ENCODE assay signal across 30 cellular contexts in the genomic region with DNA sequence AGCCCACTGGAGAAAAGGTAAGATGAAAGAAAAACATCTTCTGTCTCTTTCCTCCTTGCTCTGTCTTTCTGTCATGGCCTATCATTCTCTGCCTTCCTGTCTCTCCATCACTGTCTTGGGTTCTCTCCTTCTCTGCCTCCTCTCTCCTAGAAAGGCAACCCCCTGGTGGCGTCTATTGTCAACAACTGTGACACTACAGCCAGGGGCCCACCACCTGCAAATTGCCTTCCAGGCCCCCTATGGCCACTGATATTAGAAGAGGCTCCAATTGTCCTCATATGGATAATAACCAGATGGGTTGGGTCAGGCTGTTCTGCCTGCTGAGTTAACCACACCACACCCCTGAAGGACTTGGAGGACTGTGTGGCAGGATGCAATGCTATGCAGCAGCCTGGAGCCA.
"Had no signal": no experiment of that assay in that cellular context is flagged by ENCODE, and none has a peak within 500 bp of the region (broad histone marks: within the 10 kb centered on the region; RNA-seq: fewer than 3 reads in every experiment).

No MANE protein-coding gene starts in this region.

- H3K36me3 Mint-ChIP-seq: activated naive CD8-positive, alpha-beta T cell treated with anti-CD3 and anti-CD28 coated beads for 36 hours had no signal

- ATAC-seq: activated CD8-positive, alpha-beta T cell treated with anti-CD3 and anti-CD28 coated beads for 36 hours; activated T-cell treated with anti-CD3 and anti-CD28 coated beads, Interleukin-2, amount 50 U/mL, for 72 hours; activated T-helper 17 cell treated with anti-CD3 and anti-CD28 coated beads, Interleukin-2, amount 50 U/mL, for 72 hours; SK-N-SH treated with all-trans-retinoic acid at 6 μM for 48 hours had no signal

- H3K4me1 Mint-ChIP-seq: activated naive CD8-positive, alpha-beta T cell treated with anti-CD3 and anti-CD28 coated beads for 36 hours had no signal

- H3K9ac ChIP-seq: KMS-11 had no signal

- H3K36me3 ChIP-seq: brain microvascular endothelial cell, cardiac muscle cell, SJSA1 had no signal

- H3K27ac ChIP-seq: brain microvascular endothelial cell, cardiac muscle cell, KMS-11, SJSA1, VCaP had no signal

- H3K27me3 ChIP-seq: brain microvascular endothelial cell, cardiac muscle cell, SJSA1 had no signal

- H3K4me1 ChIP-seq: SJSA1 had no signal

- H3K27ac Mint-ChIP-seq: activated CD4-positive, alpha-beta T cell treated with anti-CD3 and anti-CD28 coated beads, Interleukin-2, amount 10 ng/mL, durations not matched to agents 24 days and 14 days; activated CD8-positive, alpha-beta T cell treated with anti-CD3 and anti-CD28 coated beads for 36 hours; activated naive CD8-positive, alpha-beta T cell treated with anti-CD3 and anti-CD28 coated beads for 36 hours; activated T-cell treated with anti-CD3 and anti-CD28 coated beads, Interleukin-2, amount 50 U/mL, for 72 hours; activated T-helper 17 cell treated with anti-CD3 and anti-CD28 coated beads, Interleukin-2, amount 50 U/mL, for 72 hours had no signal

- H3K4me3 ChIP-seq: cardiac muscle cell, SJSA1 had no signal

- H3K9me3 ChIP-seq: SJSA1 had no signal

- H3K4me3 Mint-ChIP-seq: activated CD4-positive, alpha-beta T cell treated with anti-CD3 and anti-CD28 coated beads, Interleukin-2, amount 10 ng/mL, durations not matched to agents 24 days and 14 days; activated CD8-positive, alpha-beta T cell treated with anti-CD3 and anti-CD28 coated beads for 36 hours; activated naive CD8-positive, alpha-beta T cell treated with anti-CD3 and anti-CD28 coated beads for 36 hours; activated T-cell treated with anti-CD3 and anti-CD28 coated beads, Interleukin-2, amount 50 U/mL, for 72 hours; activated T-helper 17 cell treated with anti-CD3 and anti-CD28 coated beads, Interleukin-2, amount 50 U/mL, for 72 hours; central memory CD8-positive, alpha-beta T cell had no signal

- H3K9me3 Mint-ChIP-seq: activated naive CD8-positive, alpha-beta T cell treated with anti-CD3 and anti-CD28 coated beads for 36 hours; activated T-cell treated with anti-CD3 and anti-CD28 coated beads, Interleukin-2, amount 50 U/mL, for 72 hours; activated T-helper 17 cell treated with anti-CD3 and anti-CD28 coated beads, Interleukin-2, amount 50 U/mL, for 72 hours; central memory CD8-positive, alpha-beta T cell had no signal

- H3K4me2 ChIP-seq: KMS-11 had no signal

- H3K27me3 Mint-ChIP-seq: activated CD4-positive, alpha-beta T cell treated with anti-CD3 and anti-CD28 coated beads, Interleukin-2, amount 10 ng/mL, durations not matched to agents 24 days and 14 days; activated CD8-positive, alpha-beta T cell treated with anti-CD3 and anti-CD28 coated beads for 36 hours; activated naive CD8-positive, alpha-beta T cell treated with anti-CD3 and anti-CD28 coated beads for 36 hours; activated T-helper 17 cell treated with anti-CD3 and anti-CD28 coated beads, Interleukin-2, amount 50 U/mL, for 72 hours; central memory CD8-positive, alpha-beta T cell had no signal

- DNase-seq: activated CD4-positive, alpha-beta T cell treated with anti-CD3 and anti-CD28 coated beads, Interleukin-2, amount 10 ng/mL, durations not matched to agents 24 days and 14 days; activated CD4-positive, alpha-beta T cell treated with anti-CD3 and anti-CD28 coated beads, Interleukin-2, amount 50 U/mL, for 4 hours; activated CD8-positive, alpha-beta T cell treated with anti-CD3 and anti-CD28 coated beads for 36 hours; activated effector memory CD4-positive, alpha-beta T cell treated with anti-CD3 and anti-CD28 coated beads, Interleukin-2, amount 50 U/mL, for 16 hours; activated naive CD4-positive, alpha-beta T cell; activated naive CD4-positive, alpha-beta T cell treated with anti-CD3 and anti-CD28 coated beads, Interleukin-2, amount 50 U/mL, for 16 hours; activated naive CD8-positive, alpha-beta T cell treated with anti-CD3 and anti-CD28 coated beads for 36 hours; activated T-cell treated with anti-CD3 and anti-CD28 coated beads, Interleukin-2, amount 50 U/mL, for 1 hour; activated T-cell treated with anti-CD3 and anti-CD28 coated beads, Interleukin-2, amount 50 U/mL, for 72 hours; amniotic stem cell; aorta; brain microvascular endothelial cell; MM.1S; MV-4-11; NCI-H1092; NCI-H1694 treated with DMSO at 0.1 percent for 48 hours; NCI-H2029; NCI-H345; OCI-M1; SHP77 treated with DMSO at 0.1 percent for 48 hours; T-helper 1 cell; T-helper 2 cell; T-helper 9 cell had no signal
